9 cellular contexts compared by ENCODE assay signal in genomic region chr3:52983336-52983807, GRCh38.
DNase-seq lines count a peak whose midpoint lies in the region; ATAC-seq, FAIRE-seq and TF ChIP-seq lines count a peak whose summit lies in the region.
"Had no signal": no experiment of that assay in that cellular context is flagged by ENCODE, and none has a peak within 500 bp of the region (broad histone marks: within the 10 kb centered on the region; RNA-seq: fewer than 3 reads in every experiment).

No MANE protein-coding gene starts in this region.

- no peaks in the 10 kb centered on the region for H3K9me3 ChIP-seq in mucosa of descending colon
- H3K9me3 ChIP-seq: A549 had no signal

- DNase-seq in activated gamma-delta T cell treated with Interleukin-2 at 50 U/mL for 16 hours (peak; percentile 26), activated gamma-delta T cell (lab: John Stamatoyannopoulos, UW) (no peak), mucosa of descending colon (peak in 1 of 3 donors; percentile 36), iPS-NIHi7 (ENCODE audit: extremely low spot score) (no peak), NK-92 (lab: John Stamatoyannopoulos, UW; ENCODE audit: unreplicated experiment) (no peak), urothelium cell line (ENCODE audit: low spot score) (no peak)
- peak; percentile 3 to 65 for DNase-seq in activated CD4-positive, alpha-beta T cell treated with anti-CD3 and anti-CD28 coated beads, Interleukin-2, amount 50 U/mL, for 24 hours (ENCODE audit: low read depth in 1 of 2, low spot score in 1 of 2)

- intact Hi-C loops in mucosa of descending colon (cut with DNase I, micrococcal nuclease): no loop called here

- no peaks in the 10 kb centered on the region for H3K4me1 ChIP-seq in mucosa of descending colon (ENCODE audit: low read depth)
- H3K4me1 ChIP-seq: A549 had no signal

- no peaks in the 10 kb centered on the region for H3K36me3 ChIP-seq in mucosa of descending colon (ENCODE audit: low read depth)

- peak; percentile 86 for ATAC-seq in HG03460 (IDR thresholded peaks at IDR 0.05; ENCODE audit: unreplicated experiment)
- ATAC-seq in mucosa of descending colon: peak; percentile 85
- ATAC-seq: A549 had no signal

- TF ChIP-seq CTCF in mucosa of descending colon (IDR thresholded peaks at IDR 0.05): no peak

- no peak for FAIRE-seq in urothelium cell line (lab: Jason Lieb, UNC)
- FAIRE-seq: A549 had no signal

- no peak overlapping the region for H3K4me3 ChIP-seq in mucosa of descending colon
- H3K4me3 ChIP-seq: A549 had no signal

Comparison
In these comparisons a context has a peak if more than half of its experiments do, and no peak if none do; other contexts are left out.
1. DNase-seq: peak in activated gamma-delta T cell treated with Interleukin-2 at 50 U/mL for 16 hours (single experiment) and activated CD4-positive, alpha-beta T cell treated with anti-CD3 and anti-CD28 coated beads, Interleukin-2, amount 50 U/mL, for 24 hours (2 of 2); none in activated gamma-delta T cell (single experiment), iPS-NIHi7 (single experiment), NK-92 (single experiment) and urothelium cell line (single experiment).